ENCODE assay signal across 2 cellular contexts in genomic region chr6:34196116-34196832, GRCh38.
TF ChIP-seq lines count a peak whose summit lies in the region.

No MANE protein-coding gene starts in this region.

TF ChIP-seq in IMR-90, 13 proteins besides CTCF, POLR2A, EP300 and RAD21:
- no peak for TF ChIP-seq CHD1 (IDR thresholded peaks at IDR 0.05; ENCODE audit: low read depth, low read length)
- peak; percentile 54; the same call in 1 of the 2 replicates for TF ChIP-seq MAZ (IDR thresholded peaks at IDR 0.05; ENCODE audit: borderline replicate concordance, low read depth, low read length)
- TF ChIP-seq MAFK (IDR thresholded peaks at IDR 0.05; ENCODE audit: low read depth, low read length): no peak
- TF ChIP-seq FOS (IDR thresholded peaks at IDR 0.05; ENCODE audit: low read depth, low read length): no peak
- TF ChIP-seq RFX5 (IDR thresholded peaks at IDR 0.05; ENCODE audit: low read depth, low read length): no peak
- TF ChIP-seq SMC3 (IDR thresholded peaks at IDR 0.05; ENCODE audit: low read depth, low read length): peak; percentile 93
- TF ChIP-seq BHLHE40 (IDR thresholded peaks at IDR 0.05; ENCODE audit: low read depth, low read length): peak; percentile 47
- TF ChIP-seq, protein P1, sequence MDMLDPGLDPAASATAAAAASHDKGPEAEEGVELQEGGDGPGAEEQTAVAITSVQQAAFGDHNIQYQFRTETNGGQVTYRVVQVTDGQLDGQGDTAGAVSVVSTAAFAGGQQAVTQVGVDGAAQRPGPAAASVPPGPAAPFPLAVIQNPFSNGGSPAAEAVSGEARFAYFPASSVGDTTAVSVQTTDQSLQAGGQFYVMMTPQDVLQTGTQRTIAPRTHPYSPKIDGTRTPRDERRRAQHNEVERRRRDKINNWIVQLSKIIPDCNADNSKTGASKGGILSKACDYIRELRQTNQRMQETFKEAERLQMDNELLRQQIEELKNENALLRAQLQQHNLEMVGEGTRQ (IDR thresholded peaks at IDR 0.05; ENCODE audit: low read depth, low read length): no peak
- TF ChIP-seq MXI1 (IDR thresholded peaks at IDR 0.05; ENCODE audit: borderline replicate concordance, low read depth, low read length): peak; percentile 75; the same call in 1 of the 2 replicates

TF ChIP-seq in SK-N-SH, 30 proteins besides CTCF, POLR2A, EP300 and RAD21:
- no peak for TF ChIP-seq FOXM1 (IDR thresholded peaks at IDR 0.05; ENCODE audit: low read depth)
- TF ChIP-seq RFX5 (IDR thresholded peaks at IDR 0.05; ENCODE audit: low read length): no peak
- TF ChIP-seq NRF1 (IDR thresholded peaks at IDR 0.05; ENCODE audit: low read depth, low read length): no peak
- TF ChIP-seq RCOR1 (IDR thresholded peaks at IDR 0.05; ENCODE audit: low read length): no peak
- TF ChIP-seq MXI1 (IDR thresholded peaks at IDR 0.05; ENCODE audit: low read depth, low read length): peak; percentile 82
- peak; percentile 86 for TF ChIP-seq SMC3 (IDR thresholded peaks at IDR 0.05; ENCODE audit: low read depth, low read length)
- no peak for TF ChIP-seq USF1 (IDR thresholded peaks at IDR 0.05; ENCODE audit: borderline replicate concordance, low read depth)
- TF ChIP-seq, protein P1 (IDR thresholded peaks at IDR 0.05; ENCODE audit: borderline replicate concordance, low read depth, low read length): no peak
- TF ChIP-seq TEAD4 (IDR thresholded peaks at IDR 0.05; ENCODE audit: borderline replicate concordance, insufficient read depth): no peak
- no peak for TF ChIP-seq GABPA (IDR thresholded peaks at IDR 0.05; ENCODE audit: low read depth)
- no peak for TF ChIP-seq SIN3A (IDR thresholded peaks at IDR 0.05; ENCODE audit: borderline replicate concordance, low read depth, low read length)
- TF ChIP-seq YY1 (IDR thresholded peaks at IDR 0.05; ENCODE audit: low read depth): no peak
- TF ChIP-seq JUND (IDR thresholded peaks at IDR 0.05): no peak
- TF ChIP-seq REST (IDR thresholded peaks at IDR 0.05; ENCODE audit: low read depth, low read length): no peak
- TF ChIP-seq EZH2phosphoT487 (IDR thresholded peaks at IDR 0.05; ENCODE audit: borderline replicate concordance, low read depth): no peak
- TF ChIP-seq, protein P2, sequence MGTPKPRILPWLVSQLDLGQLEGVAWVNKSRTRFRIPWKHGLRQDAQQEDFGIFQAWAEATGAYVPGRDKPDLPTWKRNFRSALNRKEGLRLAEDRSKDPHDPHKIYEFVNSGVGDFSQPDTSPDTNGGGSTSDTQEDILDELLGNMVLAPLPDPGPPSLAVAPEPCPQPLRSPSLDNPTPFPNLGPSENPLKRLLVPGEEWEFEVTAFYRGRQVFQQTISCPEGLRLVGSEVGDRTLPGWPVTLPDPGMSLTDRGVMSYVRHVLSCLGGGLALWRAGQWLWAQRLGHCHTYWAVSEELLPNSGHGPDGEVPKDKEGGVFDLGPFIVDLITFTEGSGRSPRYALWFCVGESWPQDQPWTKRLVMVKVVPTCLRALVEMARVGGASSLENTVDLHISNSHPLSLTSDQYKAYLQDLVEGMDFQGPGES (IDR thresholded peaks at IDR 0.05; ENCODE audit: low read depth, low read length): no peak
- TF ChIP-seq CHD2 (IDR thresholded peaks at IDR 0.05; ENCODE audit: low read length, partially characterized antibody): peak; percentile 64
- no peak for TF ChIP-seq NFIC (IDR thresholded peaks at IDR 0.05; ENCODE audit: borderline replicate concordance)
- peak; percentile 73; the same call in 1 of the 2 replicates for TF ChIP-seq MAX (IDR thresholded peaks at IDR 0.05; ENCODE audit: low read depth)
- TF ChIP-seq GATA2 (CRISPR knock-in tag; IDR thresholded peaks at IDR 0.05): no peak
- TF ChIP-seq TCF12 (IDR thresholded peaks at IDR 0.05): no peak
- no peak for TF ChIP-seq TAF1 (IDR thresholded peaks at IDR 0.05; ENCODE audit: borderline replicate concordance, low read depth, low read length)
- no peak for TF ChIP-seq FOSL2 (IDR thresholded peaks at IDR 0.05; ENCODE audit: borderline replicate concordance, low read depth)
- TF ChIP-seq FOXJ3 (CRISPR knock-in tag; IDR thresholded peaks at IDR 0.05): no peak
- 0 out of 2 replicates have a peak, but pooled peaks have one; percentile 12 for TF ChIP-seq ELF1 (IDR thresholded peaks at IDR 0.05)
- no peak for TF ChIP-seq MEF2A (IDR thresholded peaks at IDR 0.05; ENCODE audit: borderline replicate concordance, low read depth)
- TF ChIP-seq, protein P3, sequence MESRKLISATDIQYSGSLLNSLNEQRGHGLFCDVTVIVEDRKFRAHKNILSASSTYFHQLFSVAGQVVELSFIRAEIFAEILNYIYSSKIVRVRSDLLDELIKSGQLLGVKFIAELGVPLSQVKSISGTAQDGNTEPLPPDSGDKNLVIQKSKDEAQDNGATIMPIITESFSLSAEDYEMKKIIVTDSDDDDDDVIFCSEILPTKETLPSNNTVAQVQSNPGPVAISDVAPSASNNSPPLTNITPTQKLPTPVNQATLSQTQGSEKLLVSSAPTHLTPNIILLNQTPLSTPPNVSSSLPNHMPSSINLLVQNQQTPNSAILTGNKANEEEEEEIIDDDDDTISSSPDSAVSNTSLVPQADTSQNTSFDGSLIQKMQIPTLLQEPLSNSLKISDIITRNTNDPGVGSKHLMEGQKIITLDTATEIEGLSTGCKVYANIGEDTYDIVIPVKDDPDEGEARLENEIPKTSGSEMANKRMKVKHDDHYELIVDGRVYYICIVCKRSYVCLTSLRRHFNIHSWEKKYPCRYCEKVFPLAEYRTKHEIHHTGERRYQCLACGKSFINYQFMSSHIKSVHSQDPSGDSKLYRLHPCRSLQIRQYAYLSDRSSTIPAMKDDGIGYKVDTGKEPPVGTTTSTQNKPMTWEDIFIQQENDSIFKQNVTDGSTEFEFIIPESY (IDR thresholded peaks at IDR 0.05; ENCODE audit: borderline replicate concordance, low read depth): no peak
- TF ChIP-seq RXRA (IDR thresholded peaks at IDR 0.05; ENCODE audit: borderline replicate concordance, low read depth): no peak
